21 cellular contexts compared by ENCODE assay signal in genomic region chr4:76384052-76384451, GRCh38. TPM values are rescaled to one million over a fixed set of nuclear protein-coding genes. Genes with fewer than 3 reads are reported as not detected.
"Had no signal": no experiment of that assay in that cellular context is flagged by ENCODE, and none has a peak within 500 bp of the region (broad histone marks: within the 10 kb centered on the region; RNA-seq: fewer than 3 reads in every experiment).

No MANE protein-coding gene starts in this region.

- DNase-seq: activated B cell treated with CpG ODN at 0.5 μM for 24 hours; activated CD4-positive, alpha-beta T cell treated with anti-CD3 and anti-CD28 coated beads, Interleukin-2, amount 10 ng/mL, durations not matched to agents 7 days and 5 days; activated naive CD4-positive, alpha-beta T cell treated with anti-CD3 and anti-CD28 coated beads, Interleukin-2, amount 10 ng/mL, durations not matched to agents 7 days and 5 days; activated T-cell treated with anti-CD3 and anti-CD28 coated beads for 4 hours; adrenal gland; esophagus squamous epithelium; heart left ventricle; islet precursor cell; occipital lobe; stimulated activated CD4-positive, alpha-beta T cell treated with anti-CD3 and anti-CD28 coated beads, Interleukin-12 subunit alpha, Interleukin-12 subunit beta, amount 100 ng/mL, for 4 hours; stimulated activated naive CD4-positive, alpha-beta T cell; T-helper 1 cell; upper lobe of right lung had no signal

- H3K9me3 ChIP-seq: adrenal gland, esophagus squamous epithelium, upper lobe of right lung had no signal

- H3K9me3 Mint-ChIP-seq: activated CD4-positive, alpha-beta T cell treated with anti-CD3 and anti-CD28 coated beads, Interleukin-2, amount 10 ng/mL, durations not matched to agents 7 days and 5 days; activated naive CD4-positive, alpha-beta T cell treated with anti-CD3 and anti-CD28 coated beads, Interleukin-2, amount 10 ng/mL, durations not matched to agents 7 days and 5 days had no signal

- H3K36me3 ChIP-seq: adrenal gland, esophagus squamous epithelium, heart left ventricle, upper lobe of right lung had no signal

- H3K4me3 ChIP-seq: adrenal gland, esophagus squamous epithelium, heart left ventricle, upper lobe of right lung had no signal

- ATAC-seq: activated T-helper 17 cell treated with anti-CD3 and anti-CD28 coated beads, Interleukin-2, amount 50 U/mL, for 72 hours; heart left ventricle; left lobe of liver; natural killer cell treated with Interleukin-12 subunit alpha and Interleukin-12 subunit beta and Interleukin-15 and Interleukin-18, amount 100 ng/mL, for 72 hours; sciatic nerve; upper lobe of right lung had no signal

- H3K27ac ChIP-seq: adrenal gland, esophagus squamous epithelium, heart left ventricle, upper lobe of right lung had no signal

- H3K36me3 Mint-ChIP-seq: activated naive CD4-positive, alpha-beta T cell treated with anti-CD3 and anti-CD28 coated beads, Interleukin-2, amount 10 ng/mL, durations not matched to agents 7 days and 5 days; brain had no signal

- H3K27me3 ChIP-seq: adrenal gland, heart left ventricle, upper lobe of right lung had no signal

- H3K4me1 ChIP-seq: adrenal gland, esophagus squamous epithelium, heart left ventricle, upper lobe of right lung had no signal

- H3K27ac Mint-ChIP-seq: activated B cell treated with CpG ODN at 0.5 μM for 24 hours; activated CD4-positive, alpha-beta T cell treated with anti-CD3 and anti-CD28 coated beads, Interleukin-2, amount 10 ng/mL, durations not matched to agents 7 days and 5 days; activated naive CD4-positive, alpha-beta T cell treated with anti-CD3 and anti-CD28 coated beads, Interleukin-2, amount 10 ng/mL, durations not matched to agents 7 days and 5 days; activated T-helper 17 cell treated with anti-CD3 and anti-CD28 coated beads, Interleukin-2, amount 50 U/mL, for 72 hours; brain; memory B cell; natural killer cell treated with Interleukin-12 subunit alpha and Interleukin-12 subunit beta and Interleukin-15 and Interleukin-18, amount 100 ng/mL, for 72 hours had no signal

- H3K4me3 Mint-ChIP-seq: activated B cell treated with CpG ODN at 0.5 μM for 24 hours; activated CD4-positive, alpha-beta T cell treated with anti-CD3 and anti-CD28 coated beads, Interleukin-2, amount 10 ng/mL, durations not matched to agents 7 days and 5 days; activated naive CD4-positive, alpha-beta T cell treated with anti-CD3 and anti-CD28 coated beads, Interleukin-2, amount 10 ng/mL, durations not matched to agents 7 days and 5 days; activated T-helper 17 cell treated with anti-CD3 and anti-CD28 coated beads, Interleukin-2, amount 50 U/mL, for 72 hours; brain; memory B cell; natural killer cell treated with Interleukin-12 subunit alpha and Interleukin-12 subunit beta and Interleukin-15 and Interleukin-18, amount 100 ng/mL, for 72 hours had no signal

- H3K4me1 Mint-ChIP-seq: activated B cell treated with CpG ODN at 0.5 μM for 24 hours; activated CD4-positive, alpha-beta T cell treated with anti-CD3 and anti-CD28 coated beads, Interleukin-2, amount 10 ng/mL, durations not matched to agents 7 days and 5 days; activated naive CD4-positive, alpha-beta T cell treated with anti-CD3 and anti-CD28 coated beads, Interleukin-2, amount 10 ng/mL, durations not matched to agents 7 days and 5 days; activated T-helper 17 cell treated with anti-CD3 and anti-CD28 coated beads, Interleukin-2, amount 50 U/mL, for 72 hours; brain; memory B cell had no signal

RNA-seq across cellular contexts. Expression of gene CCDC158, which starts 36.9 kb away (rescaled TPM):
- total RNA-seq: activated B cell treated with CpG ODN at 0.5 μM for 24 hours; activated CD4-positive, alpha-beta T cell treated with anti-CD3 and anti-CD28 coated beads, Interleukin-2, amount 10 ng/mL, durations not matched to agents 7 days and 5 days; activated CD8-positive, alpha-beta memory T cell treated with anti-CD3 and anti-CD28 coated beads for 36 hours; activated T-helper 17 cell treated with anti-CD3 and anti-CD28 coated beads, Interleukin-2, amount 50 U/mL, for 72 hours; natural killer cell treated with Interleukin-12 subunit alpha and Interleukin-12 subunit beta and Interleukin-15 and Interleukin-18, amount 100 ng/mL, for 72 hours; pulmonary artery endothelial cell had no signal

RNA-seq across cellular contexts. Expression of gene SHROOM3, which starts 51.0 kb away (rescaled TPM):
- total RNA-seq: activated CD4-positive, alpha-beta T cell treated with anti-CD3 and anti-CD28 coated beads, Interleukin-2, amount 10 ng/mL, durations not matched to agents 7 days and 5 days; activated CD8-positive, alpha-beta memory T cell treated with anti-CD3 and anti-CD28 coated beads for 36 hours; activated T-helper 17 cell treated with anti-CD3 and anti-CD28 coated beads, Interleukin-2, amount 50 U/mL, for 72 hours; natural killer cell treated with Interleukin-12 subunit alpha and Interleukin-12 subunit beta and Interleukin-15 and Interleukin-18, amount 100 ng/mL, for 72 hours had no signal
